Comparison of ENCODE assay signal across 8 cellular contexts in genomic region chr14:103141117-103141796, GRCh38. TPM values are rescaled to one million over a fixed set of nuclear protein-coding genes. Genes with fewer than 3 reads are reported as not detected.
A peak's percentile ranks its signal among the peaks of the same experiment; 100 is the strongest.
DNase-seq lines count a peak whose midpoint lies in the region; ATAC-seq and TF ChIP-seq lines count a peak whose summit lies in the region.

No MANE protein-coding gene starts in this region.

- peaks cover 8% of the 10 kb centered on the region for H3K23me2 ChIP-seq in H9 (ENCODE audit: insufficient read length, low read depth, low read length, poor library complexity, severe bottlenecking)

- H3K4me1 ChIP-seq in H9 (ENCODE audit: insufficient read depth, low read length) (no peaks in the 10 kb centered on the region; the same call in 1 of the 2 replicates), lower lobe of right lung (peaks cover 10% of the 10 kb centered on the region)

- DNase-seq in SKM-1 treated with dmso at 0.1 percent for 144 hours (lab: John Stamatoyannopoulos, UW; ENCODE audit: unreplicated experiment) = peak; percentile 11
- no peak for DNase-seq in SKM-1 (lab: John Stamatoyannopoulos, UW; ENCODE audit: unreplicated experiment)
- DNase-seq in H9 = peak; percentile 86
- peak; percentile 90 for DNase-seq in NCI-H2107 (lab: John Stamatoyannopoulos, UW)
- DNase-seq in amniotic epithelial cell (ENCODE audit: low read depth) = peak; percentile 54
- DNase-seq in lower lobe of right lung = peak; percentile 62
- no peak for DNase-seq in central memory CD4-positive, alpha-beta T cell
- no peak for DNase-seq in omental fat pad (ENCODE audit: low spot score)

- H3K27me3 ChIP-seq in H9 (ENCODE audit: insufficient read depth, low read length) (no peaks in the 10 kb centered on the region), lower lobe of right lung (ENCODE audit: low read depth) (peaks cover 16% of the 10 kb centered on the region)

- H3K4ac ChIP-seq in H9 (ENCODE audit: low read depth, low read length) = no peak overlapping the region

- H2AK5ac ChIP-seq in H9 (ENCODE audit: insufficient read length, low read length) = no peak overlapping the region

- H4K8ac ChIP-seq in H9 (replicated peaks; ENCODE audit: insufficient read length, low read depth, low read length) = no peak overlapping the region

- H4K20me1 ChIP-seq in H9 (ENCODE audit: control insufficient read depth, insufficient read depth, insufficient read length) = no peaks in the 10 kb centered on the region

- ATAC-seq in lower lobe of right lung (peak in 1 of 2 donors; percentile 52), omental fat pad (ENCODE audit: low FRiP score) (no peak)

- intact Hi-C loops in lower lobe of right lung (cut with DNase I) = no loop called here

- H3K27ac ChIP-seq in H9 (ENCODE audit: insufficient read length, low read depth, low read length) (no peak overlapping the region), lower lobe of right lung (no peak overlapping the region)

- H3K9me3 ChIP-seq in H9 (ENCODE audit: control insufficient read depth, low read depth, low read length) (no peaks in the 10 kb centered on the region), lower lobe of right lung (no peaks in the 10 kb centered on the region)

- no peak overlapping the region for H3K4me3 ChIP-seq in lower lobe of right lung

- H2BK120ac ChIP-seq in H9 (ENCODE audit: low read depth, low read length, poor library complexity, severe bottlenecking) = no peak overlapping the region

- no peaks in the 10 kb centered on the region for H3K79me2 ChIP-seq in H9 (ENCODE audit: insufficient read depth, low read length)

- H2AFZ ChIP-seq in H9 (ENCODE audit: low read length) = no peak overlapping the region

- H3K9me3 Mint-ChIP-seq in H9 = no peaks in the 10 kb centered on the region; a peak in 2 of 5 replicates

- no peak overlapping the region for H3K14ac ChIP-seq in H9 (ENCODE audit: insufficient read depth, low read length)

- H3T11ph ChIP-seq in H9 (ENCODE audit: low read length) = no peak overlapping the region

- no peak overlapping the region for H2BK12ac ChIP-seq in H9 (ENCODE audit: insufficient read length, low read depth, low read length)

- peaks cover 0 to 6% (median 0%) of the 10 kb centered on the region in 3 experiments; a peak in 3 of 7 replicates for H3K36me3 Mint-ChIP-seq in H9 (ENCODE audit: insufficient read depth in 1 of 3, low read depth in 3 of 3)

- H3K27ac Mint-ChIP-seq in H9 = peak overlapping the region in 1 of 3 experiments; percentile 44; a peak in 1 of 7 replicates

- no peak overlapping the region for H4K5ac ChIP-seq in H9 (ENCODE audit: insufficient read length, low read depth, low read length)

- no peak overlapping the region for H3K4me2 ChIP-seq in H9 (ENCODE audit: insufficient read depth, insufficient read length, low read length)

- H3K9ac ChIP-seq in H9 (ENCODE audit: extremely low read depth, insufficient read length, low read length) = no peak overlapping the region

- H3K18ac ChIP-seq in H9 (ENCODE audit: insufficient read length, low read depth, low read length) = no peak overlapping the region

- no peak overlapping the region for H3K23ac ChIP-seq in H9 (ENCODE audit: insufficient read length, low read depth, low read length)

- H2BK15ac ChIP-seq in H9 (ENCODE audit: low read depth, low read length) = no peak overlapping the region

- H3K79me1 ChIP-seq in H9 (ENCODE audit: insufficient read depth, low read depth, low read length, poor library complexity, severe bottlenecking) = no peaks in the 10 kb centered on the region

- H3K4me3 Mint-ChIP-seq in H9 = no peak overlapping the region

- WGBS in H9 (ENCODE audit: extremely low coverage, insufficient read length, low lambda C conversion rate) = no CpG with 5 or more reads among the region's 8 CpGs

- TF ChIP-seq CTCF in H9 (conservative IDR thresholded peaks at IDR 0.05) (peak; percentile 90), lower lobe of right lung (IDR thresholded peaks at IDR 0.05) (peak; percentile 63), omental fat pad (IDR thresholded peaks at IDR 0.05) (no peak)

- H3K56ac ChIP-seq in H9 (ENCODE audit: insufficient read length, low read depth, low read length) = no peak overlapping the region

- H2BK5ac ChIP-seq in H9 (ENCODE audit: insufficient read length, low read length) = no peak overlapping the region

- no peak overlapping the region for H2BK20ac ChIP-seq in H9 (ENCODE audit: low read depth, low read length, poor library complexity, severe bottlenecking)

- H3K27me3 Mint-ChIP-seq in H9 (ENCODE audit: low read depth) = peaks cover 13% of the 10 kb centered on the region

- H3K4me1 Mint-ChIP-seq in H9 = peaks cover 28 to 41% of the 10 kb centered on the region in 2 experiments

- no peak overlapping the region for H4K91ac ChIP-seq in H9 (ENCODE audit: insufficient read length, low read depth, low read length)

- peaks cover under 1% of the 10 kb centered on the region for H3K36me3 ChIP-seq in lower lobe of right lung

RNA-seq across cellular contexts. Expression of gene TNFAIP2, which starts 18.0 kb away (rescaled TPM):
- 29.3 and 29.7 TPM in 2 replicates for total RNA-seq in H9 (2021)
- 254 TPM for total RNA-seq in lower lobe of right lung
- total RNA-seq in omental fat pad = 100 to 1,000 TPM in 3 of 4 donors, 10 to 100 TPM in 1; 56.0 to 215 (median 144) TPM

RNA-seq across cellular contexts. Expression of gene EXOC3L4, which starts 46.7 kb away (rescaled TPM):
- total RNA-seq in H9 (2021) (0.39 and 0.42 TPM in 2 replicates), lower lobe of right lung (3.6 TPM), omental fat pad (1 to 10 TPM in 2 of 4 donors, under 1 TPM in 1, not detected in 1; 0.93 to 5.2 (median 1.3) TPM)

RNA-seq across cellular contexts. Expression of gene LBHD2, which starts 57.2 kb away (rescaled TPM):
- total RNA-seq in H9 (2021) = not detected in 2 replicates
- total RNA-seq in lower lobe of right lung = not detected
- total RNA-seq in omental fat pad = 1 to 10 TPM in 1 of 4 donors, not detected in 3; 6.3 TPM

Comparison
In these comparisons a context has a peak if more than half of its experiments do, and no peak if none do; other contexts are left out.
1. DNase-seq: peak in SKM-1 treated with dmso at 0.1 percent for 144 hours (single experiment), H9 (single experiment), NCI-H2107 (single experiment), amniotic epithelial cell (single experiment) and lower lobe of right lung (single experiment); none in SKM-1 (single experiment), central memory CD4-positive, alpha-beta T cell (single experiment) and omental fat pad (single experiment).
2. CTCF ChIP-seq: peak in H9 (single experiment) and lower lobe of right lung (single experiment); none in omental fat pad (0 of 3).